1 cellular context compared by ENCODE assay signal in genomic region chr4:37160653-37161052, GRCh38.
A peak's percentile ranks its signal among the peaks of the same experiment; 100 is the strongest.
TF ChIP-seq lines count a peak whose summit lies in the region.

No MANE protein-coding gene starts in this region.

TF ChIP-seq in GM12878, 131 proteins besides CTCF, POLR2A, EP300 and RAD21 (continued from another document):
- no peak for TF ChIP-seq ZBTB11 (CRISPR knock-in tag; IDR thresholded peaks at IDR 0.05)
- peak; percentile 47; the same call in 1 of the 2 replicates for TF ChIP-seq FOXM1 (IDR thresholded peaks at IDR 0.05; ENCODE audit: low read depth, low read length)
- no peak for TF ChIP-seq YBX1 (IDR thresholded peaks at IDR 0.05)
- no peak for TF ChIP-seq CREM (IDR thresholded peaks at IDR 0.05; ENCODE audit: low read depth)
